ENCODE assay signal across 18 cellular contexts in the genomic region with DNA sequence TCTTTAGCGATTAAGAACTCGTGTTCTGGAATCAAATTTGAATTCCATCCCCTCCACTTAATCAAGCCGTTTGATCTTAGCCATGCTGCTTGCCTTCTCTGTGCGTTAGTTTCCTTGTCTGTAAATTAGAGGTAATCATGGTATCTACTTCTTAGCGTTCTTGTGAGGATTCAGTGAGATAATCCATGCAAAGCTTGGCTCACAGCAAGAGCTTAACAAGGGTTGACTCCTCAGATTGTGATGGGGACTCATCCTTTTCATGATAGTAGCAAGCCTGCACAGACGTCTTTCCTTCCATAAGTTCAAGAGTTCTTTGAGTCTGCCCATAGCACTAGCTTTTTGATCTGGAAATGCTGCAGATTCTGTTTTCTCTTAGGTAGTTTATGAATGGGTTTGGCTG.
DNase-seq lines count a peak whose midpoint lies in the region; ATAC-seq, FAIRE-seq and TF ChIP-seq lines count a peak whose summit lies in the region.
"Had no signal": no experiment of that assay in that cellular context is flagged by ENCODE, and none has a peak within 500 bp of the region (broad histone marks: within the 10 kb centered on the region; RNA-seq: fewer than 3 reads in every experiment).

No MANE protein-coding gene starts in this region.

- TF ChIP-seq CTCF in D721Med (IDR thresholded peaks at IDR 0.05; ENCODE audit: insufficient read depth, missing control alignments) = no peak
- TF ChIP-seq CTCF in KMS-11 (conservative IDR thresholded peaks at IDR 0.05; ENCODE audit: low read depth, low read length) = no peak
- TF ChIP-seq CTCF in GM12878 (IDR thresholded peaks at IDR 0.05 in 2 of 3, conservative IDR thresholded peaks at IDR 0.05 in 1 of 3; ENCODE audit: control insufficient read depth in 2 of 3, extremely low read depth in 1 of 3, insufficient read depth in 1 of 3, low read depth in 3 of 3, low read length in 3 of 3) = no peak

- H3K4ac ChIP-seq in trophoblast cell (ENCODE audit: low read depth, low read length) = peak overlapping the region; percentile 76

- FAIRE-seq in D721Med (lab: Jason Lieb, UNC) = peak; percentile 89
- no peak for FAIRE-seq in GM12878 (lab: Jason Lieb, UNC)
- FAIRE-seq in small intestine (lab: Jason Lieb, UNC) = no peak
- FAIRE-seq: GM18507 had no signal

- no peak overlapping the region for H4K91ac ChIP-seq in trophoblast cell (ENCODE audit: low read depth, low read length)

- POLR2A ChIA-PET in GM12878 (lab: Charles Lee) = interaction anchor here (1.2 to 12.4 kb wide), 6 partner anchors 11 to 66 kb away, joined by 3 to 347 read pairs (median 6); partner anchors contain the start of gene TRIO

- H2AK5ac ChIP-seq in trophoblast cell (ENCODE audit: low read length) = no peak overlapping the region

- CTCF ChIA-PET in GM12878 (lab: Yijun Ruan, JAX) = interaction anchor here (1.2 to 9.7 kb wide), 6 partner anchors 42 to 110 kb away, joined by 3 to 118 read pairs (median 3); no protein-coding TSS in a partner anchor

- H3K4me3 ChIP-seq in KMS-11 (IDR thresholded peaks at IDR 0.05; ENCODE audit: insufficient read depth, low read depth, low read length) (no peak overlapping the region), GM12878 (no peak overlapping the region), trophoblast cell (ENCODE audit: low read depth, low read length) (no peak overlapping the region), small intestine (ENCODE audit: low read depth in 1 of 2, low read length in 2 of 2) (no peak overlapping the region)
- H3K4me3 ChIP-seq: BLaER1 treated with 17β-estradiol and CSF1 and Interleukin-3, amounts not matched to agents 10 nM and 100 nM had no signal

- H3K23ac ChIP-seq in trophoblast cell (ENCODE audit: low read length) = no peak overlapping the region

- SMC1A ChIA-PET in GM12878 (lab: Charles Lee; ENCODE audit: uncharacterized antibody, unreplicated experiment) = interaction anchor here (0.6 to 14.5 kb wide), 20 partner anchors 9 to 451 kb away, joined by 3 to 225 read pairs (median 7); partner anchors contain the start of gene TRIO

- DNase-seq in D721Med (ENCODE audit: insufficient read length, low spot score) = peak; percentile 61
- no peak for DNase-seq in GM12878 (ENCODE audit: low read depth, low spot score)
- DNase-seq in trophoblast cell = no peak
- no peak for DNase-seq in UCSD-AML1 (lab: John Stamatoyannopoulos, UW; ENCODE audit: unreplicated experiment)
- no peak for DNase-seq in OCI-M1 (lab: John Stamatoyannopoulos, UW)
- DNase-seq in small intestine = no peak
- DNase-seq: CD8-positive, alpha-beta memory T cell; DMS 273 treated with DMSO at 0.1 percent for 48 hours; GDM1; H7; NCI-H1417 treated with DMSO at 0.1 percent for 48 hours; NCI-H2029; NCI-H748 treated with DMSO at 0.1 percent for 48 hours had no signal

- H2AFZ ChIP-seq in KMS-11 (ENCODE audit: low read depth) (no peak overlapping the region), GM12878 (ENCODE audit: control insufficient read depth, low read depth, low read length) (no peak overlapping the region), trophoblast cell (ENCODE audit: insufficient read depth, low read length, poor library complexity) (no peak overlapping the region)

- H4K12ac ChIP-seq in trophoblast cell (ENCODE audit: low read depth, low read length) = no peak overlapping the region

- H4K20me1 ChIP-seq in KMS-11 (ENCODE audit: insufficient read depth) (no peaks in the 10 kb centered on the region), GM12878 (ENCODE audit: control insufficient read depth, insufficient read depth) (no peaks in the 10 kb centered on the region)

- no peak overlapping the region for H3K14ac ChIP-seq in trophoblast cell (ENCODE audit: low read length)

- RAD21 ChIA-PET in GM12878 (lab: Charles Lee; ENCODE audit: unreplicated experiment) = interaction anchor here (0.7 to 12.4 kb wide), 14 partner anchors 11 to 107 kb away, joined by 3 to 373 read pairs (median 4); partner anchors contain the start of gene TRIO

- peaks cover 87% of the 10 kb centered on the region for H3K79me2 ChIP-seq in KMS-11 (ENCODE audit: insufficient read depth, low read depth)
- peaks cover 95% of the 10 kb centered on the region for H3K79me2 ChIP-seq in GM12878 (ENCODE audit: control insufficient read depth, insufficient read depth, low read length)
- H3K79me2 ChIP-seq in trophoblast cell (ENCODE audit: control insufficient read depth, insufficient read depth, low read length, poor library complexity) = peaks cover 27% of the 10 kb centered on the region

- WGBS in GM12878 (ENCODE audit: insufficient coverage, insufficient replicate concordance, low lambda C conversion rate, missing lambda C conversion rate) = 95% methylated on average over 6 of the region's 6 CpGs
- no CpG with 5 or more reads among the region's 6 CpGs for WGBS in trophoblast cell (ENCODE audit: extremely low coverage, insufficient coverage, insufficient read length)
- 76 to 84% (median 84%) methylated on average over 6 of the region's 6 CpGs for WGBS in small intestine, 3 donors

- ATAC-seq in GM12878 = no peak
- ATAC-seq in HG03280 (IDR thresholded peaks at IDR 0.05; ENCODE audit: unreplicated experiment) = no peak
- ATAC-seq: Right ventricle myocardium inferior had no signal

- intact Hi-C loops in GM12878 (cut with micrococcal nuclease; ENCODE audit: unreplicated experiment) = no loop called here

- H3K9ac ChIP-seq in KMS-11 = no peak overlapping the region; the same call in 1 of the 2 replicates
- H3K9ac ChIP-seq in GM12878 (ENCODE audit: control insufficient read depth, insufficient read depth, low read length) = no peak overlapping the region
- no peak overlapping the region for H3K9ac ChIP-seq in trophoblast cell (ENCODE audit: low read length)
- H3K9ac ChIP-seq: BLaER1 treated with 17β-estradiol and CSF1 and Interleukin-3, amounts not matched to agents 10 nM and 100 nM had no signal

- no peak for TF ChIP-seq RAD21 in GM12878 (IDR thresholded peaks at IDR 0.05; ENCODE audit: insufficient read depth, low read depth, low read length)

- TF ChIP-seq POLR2A in GM12878 (IDR thresholded peaks at IDR 0.05; ENCODE audit: low read depth, low read length) = no peak

- H3K18ac ChIP-seq in trophoblast cell (ENCODE audit: low read length) = no peak overlapping the region

- H3K4me2 ChIP-seq in KMS-11 = peak overlapping the region; percentile 86
- H3K4me2 ChIP-seq in GM12878 (ENCODE audit: control insufficient read depth, insufficient read depth) = no peak overlapping the region
- H3K4me2 ChIP-seq in trophoblast cell (ENCODE audit: low read length) = no peak overlapping the region

- no peak overlapping the region for H2BK5ac ChIP-seq in trophoblast cell (ENCODE audit: low read depth, low read length, poor library complexity)

- H3K4me1 ChIP-seq in KMS-11 (ENCODE audit: low read depth, poor library complexity, severe bottlenecking) (peaks cover 100% of the 10 kb centered on the region), GM12878 (ENCODE audit: control insufficient read depth, insufficient read depth, low read length) (peaks cover 77% of the 10 kb centered on the region), trophoblast cell (ENCODE audit: control insufficient read depth in 1 of 2, insufficient read depth in 2 of 2, low read length in 2 of 2) (peaks cover 15 to 20% of the 10 kb centered on the region in 2 experiments), small intestine (ENCODE audit: control insufficient read depth in 2 of 2, insufficient read depth in 1 of 2, low read depth in 1 of 2, low read length in 1 of 2) (peaks cover 4 to 33% of the 10 kb centered on the region in 2 donors)

- in situ Hi-C loops in GM12878 (cut with MboI) = no loop called here

- no peak overlapping the region for H2BK120ac ChIP-seq in trophoblast cell (ENCODE audit: insufficient read depth, low read length, poor library complexity)

- H3K9me3 ChIP-seq in GM12878 (replicated peaks; ENCODE audit: control insufficient read depth, insufficient read depth, low read length) (no peaks in the 10 kb centered on the region), trophoblast cell (ENCODE audit: insufficient read depth, low read depth, low read length) (no peaks in the 10 kb centered on the region), small intestine (ENCODE audit: control insufficient read depth, low read depth) (no peaks in the 10 kb centered on the region)

- no peak overlapping the region for H2BK12ac ChIP-seq in trophoblast cell (ENCODE audit: low read length)

- TF ChIP-seq EP300 in GM12878 (IDR thresholded peaks at IDR 0.05; ENCODE audit: borderline replicate concordance in 1 of 2, control insufficient read depth in 1 of 2, low read depth in 2 of 2, low read length in 2 of 2) = no peak

- peaks cover 9% of the 10 kb centered on the region for H3K79me1 ChIP-seq in trophoblast cell (ENCODE audit: low read length)

- no peak overlapping the region for H4K8ac ChIP-seq in trophoblast cell (ENCODE audit: low read depth, low read length)

- H3K27me3 ChIP-seq in KMS-11 (ENCODE audit: insufficient read depth, low read depth) = no peaks in the 10 kb centered on the region
- H3K27me3 ChIP-seq in GM12878 (replicated peaks in 1 of 2; ENCODE audit: control insufficient read depth in 2 of 2, insufficient read depth in 2 of 2, low read length in 1 of 2) = no peaks in the 10 kb centered on the region
- H3K27me3 ChIP-seq in trophoblast cell (ENCODE audit: insufficient read depth, low read length) = no peaks in the 10 kb centered on the region
- no peaks in the 10 kb centered on the region for H3K27me3 ChIP-seq in small intestine (ENCODE audit: control insufficient read depth in 2 of 2, insufficient read depth in 2 of 2, low read length in 2 of 2)
- H3K27me3 ChIP-seq: BLaER1 treated with 17β-estradiol and CSF1 and Interleukin-3, amounts not matched to agents 10 nM and 100 nM had no signal

- no TSS peak for BruUV-seq in GM12878 (replicated peaks; lab: Mats Ljungman, UMichigan)

- H3K27ac ChIP-seq in KMS-11 (peak overlapping the region; percentile 92), GM12878 (ENCODE audit: control insufficient read depth, insufficient read depth) (no peak overlapping the region), trophoblast cell (ENCODE audit: low read depth, low read length) (no peak overlapping the region), small intestine (ENCODE audit: low read depth in 1 of 2, low read length in 1 of 2) (no peak overlapping the region)

- H3K36me3 ChIP-seq in KMS-11 (ENCODE audit: insufficient read depth) (no peaks in the 10 kb centered on the region), GM12878 (ENCODE audit: control insufficient read depth in 2 of 2, insufficient read depth in 2 of 2, low read length in 1 of 2) (no peaks in the 10 kb centered on the region; a peak in 1 of 4 replicates), trophoblast cell (ENCODE audit: control insufficient read depth in 1 of 2, insufficient read depth in 2 of 2, low read length in 2 of 2) (no peaks in the 10 kb centered on the region), small intestine (ENCODE audit: control insufficient read depth in 2 of 2, insufficient read depth in 2 of 2, low read length in 2 of 2) (no peaks in the 10 kb centered on the region)
